ENCODE assay signal across 11 cellular contexts in genomic region chr6:39887692-39888450, GRCh38. TPM values are rescaled to one million over a fixed set of nuclear protein-coding genes. Genes with fewer than 3 reads are reported as not detected.
DNase-seq lines count a peak whose midpoint lies in the region; ATAC-seq and TF ChIP-seq lines count a peak whose summit lies in the region.
"Had no signal": no experiment of that assay in that cellular context is flagged by ENCODE, and none has a peak within 500 bp of the region (broad histone marks: within the 10 kb centered on the region; RNA-seq: fewer than 3 reads in every experiment).

No MANE protein-coding gene starts in this region.

- H2BK120ac ChIP-seq in IMR-90 (ENCODE audit: low read depth, low read length) = peak overlapping the region; percentile 100
- H2BK120ac ChIP-seq in mesendoderm (ENCODE audit: low read depth, low read length) = no peak overlapping the region

- peak overlapping the region; percentile 100 for H3K14ac ChIP-seq in IMR-90 (replicated peaks; ENCODE audit: low read depth, low read length)

- POLR2A ChIA-PET in IMR-90 (lab: Charles Lee; ENCODE audit: unreplicated experiment) = no interaction called here

- whole genome bisulfite sequencing in IMR-90 (ENCODE audit: extremely low coverage in 2 of 2, insufficient read length in 1 of 2), 2 experiments = 0% methylated on average over 2 of the region's 14 CpGs; no CpG with 5 or more reads in 1 of the 2 experiments
- 49 to 55% methylated on average over 14 of the region's 14 CpGs for WGBS in esophagus, 2 donors
- WGBS in mesendoderm (ENCODE audit: extremely low coverage, insufficient coverage, low lambda C conversion rate) = no CpG with 5 or more reads among the region's 14 CpGs

- H2BK15ac ChIP-seq in IMR-90 (ENCODE audit: low read depth, low read length) = peak overlapping the region; percentile 95; the same call in 2 of the 3 replicates
- H2BK15ac ChIP-seq in mesendoderm (replicated peaks; ENCODE audit: low read depth) = no peak overlapping the region

- DNase-seq in IMR-90 = peak; percentile 95
- DNase-seq in mesendoderm = peak; percentile 92
- DNase-seq in tibial artery = peak; percentile 84 to 96
- no peak for DNase-seq in LoVo (ENCODE audit: low spot score)
- no peak for DNase-seq in H4 (ENCODE audit: low spot score)
- DNase-seq in NCI-H146 treated with DMSO at 0.1 percent for 48 hours (lab: John Stamatoyannopoulos, UW; ENCODE audit: unreplicated experiment) = no peak
- DNase-seq: activated gamma-delta T cell treated with Interleukin-2 at 50 U/mL for 16 hours; NCI-H510A; stimulated activated CD4-positive, alpha-beta T cell treated with anti-CD3 and anti-CD28 coated beads, Interleukin-1b, Interleukin-23, amount 100 ng/mL, for 48 hours had no signal

- peak overlapping the region; percentile 98 for H4K91ac ChIP-seq in IMR-90 (ENCODE audit: insufficient read depth, low read depth, low read length)

- H2BK5ac ChIP-seq in IMR-90 (ENCODE audit: low read depth, low read length, poor library complexity, severe bottlenecking) (peak overlapping the region; percentile 97), mesendoderm (ENCODE audit: low read length) (no peak overlapping the region)

- H2AK5ac ChIP-seq in IMR-90 (ENCODE audit: low read depth, low read length) (peak overlapping the region; percentile 97), mesendoderm (ENCODE audit: low read length) (no peak overlapping the region)

- no peaks in the 10 kb centered on the region for H3K27me3 ChIP-seq in IMR-90 (ENCODE audit: control insufficient read depth, insufficient read depth, low read length)
- no peaks in the 10 kb centered on the region for H3K27me3 ChIP-seq in esophagus (ENCODE audit: control insufficient read depth in 1 of 2, insufficient read depth in 2 of 2, low read length in 2 of 2)
- no peaks in the 10 kb centered on the region for H3K27me3 ChIP-seq in mesendoderm (ENCODE audit: insufficient read depth, low read length, poor library complexity)
- H3K27me3 ChIP-seq in tibial artery = no peaks in the 10 kb centered on the region

- CTCF ChIA-PET in IMR-90 (lab: Yijun Ruan, JAX) = no interaction called here

- H2AK9ac ChIP-seq in IMR-90 (replicated peaks; ENCODE audit: low read depth, low read length, poor library complexity) = peak overlapping the region; percentile 95

- TF ChIP-seq POLR2A in IMR-90 (IDR thresholded peaks at IDR 0.05; ENCODE audit: low read depth, low read length) = no peak; the same call in 1 of the 2 replicates

- H2BK20ac ChIP-seq in IMR-90 (ENCODE audit: low read depth, low read length) = peak overlapping the region; percentile 100

- BruUV-seq in IMR-90 (replicated peaks; lab: Mats Ljungman, UMichigan) = no TSS peak

- H3K27ac ChIP-seq in IMR-90 (ENCODE audit: insufficient read depth, low read length) = peak overlapping the region; percentile 96
- peak overlapping the region; percentile 57 to 69 for H3K27ac ChIP-seq in esophagus (ENCODE audit: low read depth in 2 of 2, low read length in 1 of 2)
- peak overlapping the region; percentile 51 for H3K27ac ChIP-seq in mesendoderm (ENCODE audit: low read depth, low read length)
- H3K27ac ChIP-seq in tibial artery = peak overlapping the region; percentile 79 to 84

- H3K4me1 ChIP-seq in IMR-90 (ENCODE audit: control insufficient read depth, insufficient read depth, low read length) = peaks cover 48% of the 10 kb centered on the region
- no peaks in the 10 kb centered on the region for H3K4me1 ChIP-seq in esophagus (ENCODE audit: control insufficient read depth in 2 of 2, insufficient read depth in 2 of 2, low read length in 1 of 2)
- peaks cover 3% of the 10 kb centered on the region for H3K4me1 ChIP-seq in mesendoderm (ENCODE audit: control insufficient read depth, low read depth, low read length)
- peaks cover 0 to 95% (median 55%) of the 10 kb centered on the region in 4 donors for H3K4me1 ChIP-seq in tibial artery

- ATAC-seq in IMR-90 (ENCODE audit: low read depth) = peak; percentile 87
- ATAC-seq in HG02759 (IDR thresholded peaks at IDR 0.05; ENCODE audit: unreplicated experiment) = no peak

- H3K4me2 ChIP-seq in IMR-90 (ENCODE audit: low read depth, low read length) (peak overlapping the region; percentile 30), mesendoderm (ENCODE audit: low read length) (no peak overlapping the region)

- H4K8ac ChIP-seq in IMR-90 (ENCODE audit: low read depth in 2 of 2, low read length in 2 of 2) (peak overlapping the region; percentile 65 to 96), mesendoderm (ENCODE audit: low read depth, low read length) (no peak overlapping the region)

- dilution Hi-C loops in IMR-90 (cut with HindIII; ENCODE audit: low sequenced_read_pairs, unreplicated experiment) = no loop called here

- H3K9me3 ChIP-seq in IMR-90 (ENCODE audit: control insufficient read depth, insufficient read depth, low read length) = no peaks in the 10 kb centered on the region
- H3K9me3 ChIP-seq in esophagus (ENCODE audit: control insufficient read depth in 2 of 2, insufficient read depth in 1 of 2, low read depth in 1 of 2, low read length in 1 of 2) = no peaks in the 10 kb centered on the region
- H3K9me3 ChIP-seq in tibial artery = no peaks in the 10 kb centered on the region

- no peaks in the 10 kb centered on the region for H3K79me2 ChIP-seq in mesendoderm (ENCODE audit: control insufficient read depth, insufficient read depth, low read length)

- no peaks in the 10 kb centered on the region for H3K36me3 ChIP-seq in IMR-90 (ENCODE audit: control insufficient read depth, insufficient read depth, low read length)
- no peaks in the 10 kb centered on the region for H3K36me3 ChIP-seq in esophagus (ENCODE audit: control insufficient read depth in 2 of 2, insufficient read depth in 2 of 2, low read length in 1 of 2)
- no peaks in the 10 kb centered on the region for H3K36me3 ChIP-seq in mesendoderm (ENCODE audit: control insufficient read depth, insufficient read depth, low read length)
- peaks cover 0 to 3% (median 0%) of the 10 kb centered on the region in 3 donors for H3K36me3 ChIP-seq in tibial artery

- H4K20me1 ChIP-seq in IMR-90 (ENCODE audit: insufficient read depth, low read length) = no peaks in the 10 kb centered on the region

- in situ Hi-C loops in IMR-90 (cut with MboI; ENCODE audit: low sequenced_read_pairs) = loop anchor here (10.0 kb wide), 1 partner anchor 523 kb away; no protein-coding TSS in a partner anchor

- intact Hi-C loops in IMR-90 (cut with micrococcal nuclease) = loop anchor here (5.0 kb wide), 1 partner anchor 74 kb away; no protein-coding TSS in a partner anchor
- intact Hi-C loops in tibial artery (cut with DNase I; ENCODE audit: low total_unique reads) = loop anchor here (5.0 kb wide), 1 partner anchor 81 kb away; no protein-coding TSS in a partner anchor

- peak overlapping the region; percentile 92 for H4K5ac ChIP-seq in IMR-90 (ENCODE audit: low read depth, low read length)
- H4K5ac ChIP-seq in mesendoderm (ENCODE audit: low read length) = no peak overlapping the region

- no peak for TF ChIP-seq RAD21 in IMR-90 (IDR thresholded peaks at IDR 0.05; ENCODE audit: low read length)

- peak overlapping the region; percentile 92 for H3K18ac ChIP-seq in IMR-90 (ENCODE audit: low read depth, low read length)
- no peak overlapping the region for H3K18ac ChIP-seq in mesendoderm (ENCODE audit: low read length)

- H3K79me1 ChIP-seq in IMR-90 (ENCODE audit: low read depth in 1 of 2, low read length in 2 of 2) (peaks cover 0 to 12% of the 10 kb centered on the region in 2 experiments; a peak in 2 of 4 replicates), mesendoderm (ENCODE audit: low read length) (no peaks in the 10 kb centered on the region)

- TF ChIP-seq CTCF in IMR-90 (conservative IDR thresholded peaks at IDR 0.05; ENCODE audit: low read depth, low read length) = no peak
- no peak for TF ChIP-seq CTCF in tibial artery (IDR thresholded peaks at IDR 0.05)

- peak overlapping the region; percentile 88; the same call in 1 of the 2 replicates for H3K56ac ChIP-seq in IMR-90 (ENCODE audit: extremely low read depth, insufficient read depth, low read length)
- H3K56ac ChIP-seq in mesendoderm (ENCODE audit: low read length) = no peak overlapping the region

- peak overlapping the region; percentile 78 for H2AFZ ChIP-seq in IMR-90 (replicated peaks; ENCODE audit: low read length, poor library complexity)

- H3K9me1 ChIP-seq in IMR-90 (ENCODE audit: insufficient read depth, low read length) = peaks cover 36% of the 10 kb centered on the region

- H3K4me3 ChIP-seq in IMR-90 (ENCODE audit: insufficient read depth, low read depth, low read length) (no peak overlapping the region), esophagus (ENCODE audit: low read depth in 1 of 2, low read length in 2 of 2) (no peak overlapping the region), mesendoderm (ENCODE audit: low read length) (no peak overlapping the region), tibial artery (peak overlapping the region in 1 of 2 donors; percentile 8)

- H3K4ac ChIP-seq in IMR-90 (ENCODE audit: low read depth, low read length) (peak overlapping the region; percentile 100), mesendoderm (ENCODE audit: low read depth, low read length) (no peak overlapping the region)

- H3K9ac ChIP-seq in IMR-90 (ENCODE audit: low read depth, low read length) = peak overlapping the region; percentile 57
- no peak overlapping the region for H3K9ac ChIP-seq in mesendoderm (ENCODE audit: low read length)

- peak overlapping the region; percentile 95 for H3K23ac ChIP-seq in IMR-90 (ENCODE audit: low read depth, low read length)
- H3K23ac ChIP-seq in mesendoderm (ENCODE audit: low read length) = no peak overlapping the region

TF ChIP-seq in IMR-90, 13 proteins besides CTCF, POLR2A, EP300 and RAD21 (continues in another document):
- TF ChIP-seq SMC3 (IDR thresholded peaks at IDR 0.05; ENCODE audit: low read depth, low read length) = no peak
- TF ChIP-seq CHD1 (IDR thresholded peaks at IDR 0.05; ENCODE audit: low read depth, low read length) = no peak
- no peak for TF ChIP-seq RFX5 (IDR thresholded peaks at IDR 0.05; ENCODE audit: low read depth, low read length)
- peak; percentile 84 for TF ChIP-seq NFE2L2 (IDR thresholded peaks at IDR 0.05; ENCODE audit: low read depth, low read length)
- peak; percentile 54 for TF ChIP-seq RCOR1 (IDR thresholded peaks at IDR 0.05; ENCODE audit: insufficient replicate concordance, low read length)
- TF ChIP-seq CEBPB (IDR thresholded peaks at IDR 0.05; ENCODE audit: low read depth, low read length) = no peak
- TF ChIP-seq BHLHE40 (IDR thresholded peaks at IDR 0.05; ENCODE audit: low read depth, low read length) = peak; percentile 39; the same call in 1 of the 2 replicates

RNA-seq across cellular contexts. Expression of gene MOCS1, which starts 46.4 kb away (rescaled TPM):
- 8.1 and 9.5 TPM in 2 replicates for total RNA-seq in IMR-90 (2012; rRNA removed)
- polyA plus RNA-seq in IMR-90 (2012; rRNA removed) (4.8 and 5.5 TPM in 2 replicates), esophagus (1 to 10 TPM; 3.8 to 5.9 TPM)
- 3.4 and 5.4 TPM in 2 replicates for polyA plus RNA-seq in IMR-90 (2012; cell fraction: cytosol; rRNA removed)
- 5.7 and 6.6 TPM in 2 replicates for polyA plus RNA-seq in IMR-90 (2012; cell fraction: nucleus; rRNA removed; ENCODE audit: low replicate concordance)
- 8.3 TPM for polyA plus RNA-seq in mesendoderm (2013, experiment 1 of 2)
- polyA plus RNA-seq in mesendoderm (2013, experiment 2 of 2) = 8.7 TPM
- total RNA-seq in H4 (2014; rRNA removed; shearing (Covaris generic)) = 7.8 and 8.3 TPM in 2 replicates

Comparison
In these comparisons a context has a peak if more than half of its experiments do, and no peak if none do; other contexts are left out.
1. DNase-seq: peak in IMR-90 (single experiment), mesendoderm (single experiment) and tibial artery (2 of 2); none in LoVo (single experiment), H4 (single experiment) and NCI-H146 treated with DMSO at 0.1 percent for 48 hours (single experiment).
2. Peak in every context shown above with its lines, with median percentiles within 50 percentile points of each other: H3K27ac ChIP-seq.